Comparison of ENCODE assay signal across 17 cellular contexts in genomic region chrX:23898412-23898959, GRCh38. TPM values are rescaled to one million over a fixed set of nuclear protein-coding genes. Genes with fewer than 3 reads are reported as not detected.
A peak's percentile ranks its signal among the peaks of the same experiment; 100 is the strongest.
DNase-seq lines count a peak whose midpoint lies in the region; ATAC-seq, FAIRE-seq and TF ChIP-seq lines count a peak whose summit lies in the region.
"Had no signal": no experiment of that assay in that cellular context is flagged by ENCODE, and none has a peak within 500 bp of the region (broad histone marks: within the 10 kb centered on the region; RNA-seq: fewer than 3 reads in every experiment).

No MANE protein-coding gene starts in this region.

- no peaks in the 10 kb centered on the region for H3K27me3 Mint-ChIP-seq in MCF 10A (ENCODE audit: insufficient read depth, unreplicated experiment)
- H3K27me3 Mint-ChIP-seq: stimulated activated naive B cell treated with anti-CD40 and anti-IgM and Interleukin-4, amounts not matched to agents 10 μg/mL and 1 μg/mL and 100 μg/mL, for 72 hours had no signal

- ATAC-seq in K562: no peak

- TF ChIP-seq POLR2A in breast epithelium (IDR thresholded peaks at IDR 0.05) (no peak), K562 (conservative IDR thresholded peaks at IDR 0.05) (no peak), uterus (IDR thresholded peaks at IDR 0.05) (no peak)

- DNase-seq in MCF 10A (ENCODE audit: unreplicated experiment) (peak; percentile 27), breast epithelium (ENCODE audit: low spot score in 2 of 2) (no peak), K562 (ENCODE audit: extremely low read depth in 1 of 4, low spot score in 3 of 4) (no peak), uterus (no peak), mucosa of gallbladder (ENCODE audit: low spot score) (no peak), nucleus accumbens (lab: John Stamatoyannopoulos, UW) (no peak), NCI-H345 (lab: John Stamatoyannopoulos, UW) (no peak)
- DNase-seq: activated CD4-positive, alpha-beta T cell treated with anti-CD3 and anti-CD28 coated beads for 4 hours; activated naive CD4-positive, alpha-beta T cell treated with anti-CD3 and anti-CD28 coated beads, Interleukin-2, amount 50 U/mL, for 16 hours; MM.1S; NCI-H524; stimulated activated CD4-positive, alpha-beta T cell treated with anti-CD3 and anti-CD28 coated beads, Interleukin-2, amount 100 ng/mL, for 24 hours; stimulated activated naive B cell treated with anti-CD40 and anti-IgM and Interleukin-4, amounts not matched to agents 10 μg/mL and 1 μg/mL and 100 μg/mL, for 72 hours; SW 1271 had no signal

- peak overlapping the region; percentile 49 for H3K27ac Mint-ChIP-seq in MCF 10A (ENCODE audit: low read depth, unreplicated experiment)
- H3K27ac Mint-ChIP-seq: stimulated activated naive B cell treated with anti-CD40 and anti-IgM and Interleukin-4, amounts not matched to agents 10 μg/mL and 1 μg/mL and 100 μg/mL, for 72 hours had no signal

- no peak overlapping the region for H3K4me2 ChIP-seq in K562 (ENCODE audit: insufficient read depth, low read length)

- in situ Hi-C loops in K562 (cut with MboI): no loop called here

- no peak overlapping the region for H3K9ac ChIP-seq in K562 (ENCODE audit: insufficient read depth in 1 of 2, low read depth in 2 of 2, low read length in 2 of 2)
- peak overlapping the region; percentile 1; the same call in 1 of the 2 replicates for H3K9ac ChIP-seq in iPS-20b (ENCODE audit: low read depth, low read length)

- BruUV-seq in MCF 10A (replicated peaks; lab: Mats Ljungman, UMichigan) (no TSS peak), K562 (replicated peaks; lab: Mats Ljungman, UMichigan) (no TSS peak)

- H2AFZ ChIP-seq in K562 (ENCODE audit: low read depth, low read length): no peak overlapping the region

- no peaks in the 10 kb centered on the region for H3K9me3 Mint-ChIP-seq in MCF 10A (ENCODE audit: unreplicated experiment)
- H3K9me3 Mint-ChIP-seq: stimulated activated naive B cell treated with anti-CD40 and anti-IgM and Interleukin-4, amounts not matched to agents 10 μg/mL and 1 μg/mL and 100 μg/mL, for 72 hours had no signal

- H4K20me1 ChIP-seq in K562 (replicated peaks; ENCODE audit: control insufficient read depth, insufficient read depth, low read length): peaks cover 3% of the 10 kb centered on the region

- no peak overlapping the region for H3K4me3 Mint-ChIP-seq in MCF 10A (ENCODE audit: unreplicated experiment)
- H3K4me3 Mint-ChIP-seq: stimulated activated naive B cell treated with anti-CD40 and anti-IgM and Interleukin-4, amounts not matched to agents 10 μg/mL and 1 μg/mL and 100 μg/mL, for 72 hours had no signal

- H3K36me3 Mint-ChIP-seq in MCF 10A (ENCODE audit: insufficient read depth, unreplicated experiment): no peaks in the 10 kb centered on the region
- H3K36me3 Mint-ChIP-seq: stimulated activated naive B cell treated with anti-CD40 and anti-IgM and Interleukin-4, amounts not matched to agents 10 μg/mL and 1 μg/mL and 100 μg/mL, for 72 hours had no signal

- WGBS in K562 (ENCODE audit: insufficient coverage, low coverage, missing lambda C conversion rate): 60% methylated on average over 3 of the region's 3 CpGs

- no peak for FAIRE-seq in K562 (lab: Jason Lieb, UNC)
- FAIRE-seq: islet of Langerhans had no signal

- no peaks in the 10 kb centered on the region for H3K4me1 ChIP-seq in breast epithelium
- peaks cover 6 to 18% of the 10 kb centered on the region in 2 experiments; a peak in 3 of 5 replicates for H3K4me1 ChIP-seq in K562 (replicated peaks in 1 of 2; ENCODE audit: control insufficient read depth in 2 of 2, insufficient read depth in 2 of 2, low read length in 2 of 2)
- H3K4me1 ChIP-seq in iPS-20b (ENCODE audit: insufficient read depth, low read length): peaks cover 15% of the 10 kb centered on the region; the same call in 1 of the 2 replicates
- H3K4me1 ChIP-seq in uterus: no peaks in the 10 kb centered on the region

- H3K27me3 ChIP-seq in breast epithelium (peaks cover 0 to 10% of the 10 kb centered on the region in 2 donors), K562 (ENCODE audit: control insufficient read depth in 2 of 2, insufficient read depth in 2 of 2, low read length in 2 of 2) (no peaks in the 10 kb centered on the region), iPS-20b (ENCODE audit: insufficient read depth, low read length) (no peaks in the 10 kb centered on the region), uterus (no peaks in the 10 kb centered on the region)

- intact Hi-C loops in MCF 10A (cut with micrococcal nuclease) (no loop called here), breast epithelium (cut with DNase I; ENCODE audit: low total_unique reads) (no loop called here), K562 (cut with micrococcal nuclease) (no loop called here), uterus (cut with DNase I; ENCODE audit: low total_unique reads) (no loop called here)

- TF ChIP-seq CTCF in MCF 10A (IDR thresholded peaks at IDR 0.05; ENCODE audit: unreplicated experiment): no peak
- no peak for TF ChIP-seq CTCF in breast epithelium (IDR thresholded peaks at IDR 0.05)
- TF ChIP-seq CTCF in K562 (IDR thresholded peaks at IDR 0.05 in 2 of 3, conservative IDR thresholded peaks at IDR 0.05 in 1 of 3; ENCODE audit: insufficient read depth in 2 of 3, low read depth in 1 of 3, low read length in 3 of 3): no peak
- TF ChIP-seq CTCF in uterus (IDR thresholded peaks at IDR 0.05): no peak

- CTCF ChIA-PET in MCF 10A (lab: Yijun Ruan, JAX) (interaction anchor here (1.0 kb wide), 1 partner anchor 155 kb away, joined by 4 read pairs; the partner anchor contains the start of gene ACOT9), K562 (lab: Yijun Ruan, JAX; ENCODE audit: low intra/inter-chr PET ratio) (no interaction called here)

- H3K9me3 ChIP-seq in breast epithelium (no peaks in the 10 kb centered on the region), K562 (replicated peaks; ENCODE audit: control insufficient read depth, insufficient read depth, low read depth, low read length) (no peaks in the 10 kb centered on the region), iPS-20b (ENCODE audit: insufficient read depth, low read depth, low read length) (no peaks in the 10 kb centered on the region), uterus (no peaks in the 10 kb centered on the region)

- peaks cover 35% of the 10 kb centered on the region for H3K79me2 ChIP-seq in K562 (ENCODE audit: control insufficient read depth, insufficient read depth, low read length)

- POLR2A ChIA-PET in MCF 10A (lab: Yijun Ruan, JAX) (interaction anchor here (1.1 to 2.5 kb wide), 5 partner anchors 9 to 116 kb away, joined by 3 to 7 read pairs (median 5); partner anchors contain the start of gene SAT1), K562 (lab: Yijun Ruan, JAX) (interaction anchor here (0.8 kb wide), 1 partner anchor 115 kb away, joined by 3 read pairs; the partner anchor contains the start of gene SAT1)

- TF ChIP-seq EP300 in K562 (IDR thresholded peaks at IDR 0.05; ENCODE audit: low read length): no peak

- no peak overlapping the region for H3K4me3 ChIP-seq in breast epithelium
- no peak overlapping the region for H3K4me3 ChIP-seq in K562
- H3K4me3 ChIP-seq in iPS-20b (ENCODE audit: low read length): no peak overlapping the region
- no peak overlapping the region for H3K4me3 ChIP-seq in uterus

- TF ChIP-seq RAD21 in K562 (CRISPR knock-in tag; conservative IDR thresholded peaks at IDR 0.05 in 1 of 2, IDR thresholded peaks at IDR 0.05 in 1 of 2): no peak

- no peaks in the 10 kb centered on the region for H3K9me1 ChIP-seq in K562 (ENCODE audit: control insufficient read depth, insufficient read depth, low read length)

- H3K27ac ChIP-seq in breast epithelium (no peak overlapping the region), K562 (ENCODE audit: extremely low read depth, low read depth, low read length) (no peak overlapping the region), iPS-20b (ENCODE audit: low read length) (no peak overlapping the region), uterus (peak overlapping the region; percentile 30 to 31)
- H3K27ac ChIP-seq: 22Rv1 had no signal

- H3K36me3 ChIP-seq in breast epithelium (no peaks in the 10 kb centered on the region), K562 (ENCODE audit: control insufficient read depth, insufficient read depth, low read length) (0 out of 3 replicates have a peak, but pooled peaks cover 2% of the 10 kb centered on the region), iPS-20b (ENCODE audit: insufficient read depth, low read depth, low read length) (no peaks in the 10 kb centered on the region), uterus (no peaks in the 10 kb centered on the region)

- H3K4me1 Mint-ChIP-seq in MCF 10A (ENCODE audit: insufficient read depth, unreplicated experiment): peaks cover 16% of the 10 kb centered on the region
- H3K4me1 Mint-ChIP-seq: stimulated activated naive B cell treated with anti-CD40 and anti-IgM and Interleukin-4, amounts not matched to agents 10 μg/mL and 1 μg/mL and 100 μg/mL, for 72 hours had no signal

RNA-seq across cellular contexts. Expression of gene APOO, which starts 9.3 kb away (rescaled TPM):
- total RNA-seq in MCF 10A (2022) (35.9 and 37.2 TPM in 2 replicates), breast epithelium (10 to 100 TPM in 2 of 3 donors, 1 to 10 TPM in 1; 5.8 to 16.7 (median 16.1) TPM), K562 (2014; rRNA removed) (37.3 and 43.7 TPM in 2 replicates), K562 (2014; rRNA removed; fragmentation: Illumina TruSeq; extraction: Trizol) (60.8 and 64.4 TPM in 2 replicates), K562 (2015; rRNA removed; fragmentation: Illumina TruSeq; extraction: Trizol) (56.9 and 59.7 TPM in 2 replicates), K562 (2021) (59.8 and 63.9 TPM in 2 replicates), uterus (10 to 100 TPM in 3 of 4 donors, 1 to 10 TPM in 1; 2.0 to 21.9 (median 11.2) TPM), mucosa of gallbladder (26.2 TPM)
- 16.2 and 19.7 TPM in 2 replicates for total RNA-seq in K562 (2011; cell fraction: chromatin; rRNA removed; ENCODE audit: low replicate concordance)
- 11.2 and 12.5 TPM in 2 replicates for total RNA-seq in K562 (2011; cell fraction: nucleolus; rRNA removed)
- 18.0 and 23.3 TPM in 2 replicates for total RNA-seq in K562 (2011; cell fraction: nucleoplasm; rRNA removed)
- polyA plus RNA-seq in K562 (2011; rRNA removed) (55.2 and 67.3 TPM in 2 replicates), K562 (2014; fragmentation: Illumina TruSeq; extraction: Trizol) (62.9 and 72.0 TPM in 2 replicates), K562 (2014; fragmentation: Nextera tagmentation; extraction: Ambion mirVana) (10 to 100 TPM; 46.5 to 76.4 TPM), K562 (2014; rRNA removed) (58.9 and 63.6 TPM in 2 replicates)
- polyA plus RNA-seq in K562 (2011; cell fraction: cytosol; rRNA removed): 34.2 and 35.9 TPM in 2 replicates
- 9.4 and 13.6 TPM in 2 replicates for polyA plus RNA-seq in K562 (2011; cell fraction: nucleus; rRNA removed)
- polyA plus RNA-seq in K562 (2012): 78.6 and 89.2 TPM in 2 replicates
- 30.1 and 34.1 TPM in 2 replicates for polyA minus RNA-seq in K562 (2011; rRNA and poly(A)+ RNA removed)
- 4.8 and 11.5 TPM in 2 replicates for polyA minus RNA-seq in K562 (2011; cell fraction: cytosol; rRNA and poly(A)+ RNA removed)
- 6.3 and 8.2 TPM in 2 replicates for polyA minus RNA-seq in K562 (2011; cell fraction: nucleus; rRNA and poly(A)+ RNA removed)

RNA-seq across cellular contexts. Expression of gene CXorf58, which starts 9.3 kb away (rescaled TPM):
- not detected in 2 replicates for total RNA-seq in MCF 10A (2022)
- 1 to 10 TPM in 1 of 3 donors, not detected in 2; 1.5 TPM for total RNA-seq in breast epithelium
- total RNA-seq in K562 (2011; cell fraction: chromatin; rRNA removed; ENCODE audit: low replicate concordance): not detected in 2 replicates
- total RNA-seq in K562 (2011; cell fraction: nucleolus; rRNA removed): not detected in 2 replicates
- not detected in 2 replicates for total RNA-seq in K562 (2011; cell fraction: nucleoplasm; rRNA removed)
- 0.12 and 0.27 TPM in 2 replicates for total RNA-seq in K562 (2014; rRNA removed)
- 0.13 and 0.15 TPM in 2 replicates for total RNA-seq in K562 (2014; rRNA removed; fragmentation: Illumina TruSeq; extraction: Trizol)
- total RNA-seq in K562 (2015; rRNA removed; fragmentation: Illumina TruSeq; extraction: Trizol): 0.25 TPM in 1 of 2 replicates, not detected in the other
- total RNA-seq in K562 (2021): 0.25 TPM in 1 of 2 replicates, not detected in the other
- polyA plus RNA-seq in K562 (2011; rRNA removed): 0.11 and 0.17 TPM in 2 replicates
- polyA plus RNA-seq in K562 (2011; cell fraction: cytosol; rRNA removed): 0.12 TPM in 1 of 2 replicates, not detected in the other
- polyA plus RNA-seq in K562 (2011; cell fraction: nucleus; rRNA removed): not detected in 2 replicates
- 0.08 TPM in 1 of 2 replicates, not detected in the other for polyA plus RNA-seq in K562 (2012)
- not detected in 2 replicates for polyA plus RNA-seq in K562 (2014; fragmentation: Illumina TruSeq; extraction: Trizol)
- polyA plus RNA-seq in K562 (2014; fragmentation: Nextera tagmentation; extraction: Ambion mirVana): under 1 TPM; 0.10 to 0.13 TPM
- polyA plus RNA-seq in K562 (2014; rRNA removed): 0.26 TPM in 1 of 2 replicates, not detected in the other
- 0.11 TPM in 1 of 2 replicates, not detected in the other for polyA minus RNA-seq in K562 (2011; rRNA and poly(A)+ RNA removed)
- polyA minus RNA-seq in K562 (2011; cell fraction: cytosol; rRNA and poly(A)+ RNA removed): not detected in 2 replicates
- not detected in 2 replicates for polyA minus RNA-seq in K562 (2011; cell fraction: nucleus; rRNA and poly(A)+ RNA removed)
- total RNA-seq in uterus: under 1 TPM in 2 of 4 donors, not detected in 2; 0.14 to 0.29 TPM
- not detected for total RNA-seq in mucosa of gallbladder

Comparison
In these comparisons a context has a peak if more than half of its experiments do, and no peak if none do; other contexts are left out.
1. H3K27ac ChIP-seq: peak in uterus (2 of 2); none in breast epithelium (0 of 2), K562 (single experiment) and iPS-20b (single experiment).